8 cellular contexts compared by ENCODE assay signal in the genomic region with DNA sequence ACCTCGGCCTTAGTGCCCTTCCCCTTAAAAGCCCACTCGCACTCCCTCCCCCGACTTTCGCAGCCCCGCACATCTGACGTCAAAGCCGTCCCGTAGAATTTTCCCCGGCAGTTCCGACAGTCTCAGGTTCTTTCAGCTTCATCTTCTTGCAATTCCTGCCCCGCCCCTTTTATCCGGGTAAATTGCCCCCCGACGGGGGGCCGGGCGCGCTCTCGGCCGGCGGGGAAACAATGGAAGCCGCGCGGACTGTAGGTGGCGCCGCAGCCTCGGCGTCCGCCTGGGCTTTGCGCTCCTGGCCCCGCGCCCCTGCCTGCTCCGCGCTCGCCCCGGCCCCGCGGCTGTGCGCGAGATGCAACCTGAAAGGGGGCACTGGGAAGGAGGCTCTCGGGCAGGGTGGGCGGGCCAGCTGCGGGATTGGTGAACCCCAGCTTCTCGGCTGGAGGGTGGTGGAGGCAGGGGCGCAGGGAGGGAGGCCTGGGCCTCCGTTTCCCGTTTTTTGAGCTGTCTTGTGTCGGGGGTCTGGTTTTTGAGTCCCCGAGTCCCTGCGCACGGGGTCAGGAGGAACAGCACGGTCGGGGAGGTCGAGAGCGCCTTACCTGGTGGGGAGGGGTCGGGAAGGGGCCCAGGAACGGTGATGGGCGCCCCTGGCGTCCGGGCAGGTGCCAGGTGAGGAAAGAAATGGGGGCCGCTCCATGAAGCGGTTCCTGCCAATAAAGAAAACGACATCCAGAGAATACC. TPM values are rescaled to one million over a fixed set of nuclear protein-coding genes. Genes with fewer than 3 reads are reported as not detected.
DNase-seq lines count a peak whose midpoint lies in the region; ATAC-seq and TF ChIP-seq lines count a peak whose summit lies in the region.

No MANE protein-coding gene starts in this region.

- no peak overlapping the region for H3K4me3 ChIP-seq in AG09309 (ENCODE audit: control insufficient read depth, low read depth, low read length)
- peak overlapping the region; percentile 81 for H3K4me3 ChIP-seq in H7 (ENCODE audit: insufficient read depth, low read depth, low read length)
- H3K4me3 ChIP-seq in iPS-11a (ENCODE audit: low read depth, low read length) = peak overlapping the region; percentile 51
- no peak overlapping the region for H3K4me3 ChIP-seq in effector memory CD4-positive, alpha-beta T cell (ENCODE audit: insufficient read depth, low read depth, low read length, poor library complexity, severe bottlenecking)

- peak overlapping the region; percentile 7; the same call in 1 of the 2 replicates for H3K27ac ChIP-seq in VCaP
- no peak overlapping the region for H3K27ac ChIP-seq in effector memory CD4-positive, alpha-beta T cell (ENCODE audit: insufficient read depth, low read length, poor library complexity, severe bottlenecking)

- H3K9me3 ChIP-seq in effector memory CD4-positive, alpha-beta T cell (ENCODE audit: control insufficient read depth, low read length) = no peaks in the 10 kb centered on the region

- ATAC-seq in GM18502 (IDR thresholded peaks at IDR 0.05; ENCODE audit: poor library complexity, unreplicated experiment) = no peak

- peaks cover 7% of the 10 kb centered on the region for H3K4me1 ChIP-seq in effector memory CD4-positive, alpha-beta T cell (ENCODE audit: control insufficient read depth, insufficient read depth, low read length, poor library complexity, severe bottlenecking)

- no peak for DNase-seq in AG09309 (ENCODE audit: low read depth)
- DNase-seq in H7 = peak; percentile 96
- no peak for DNase-seq in effector memory CD4-positive, alpha-beta T cell
- no peak for DNase-seq in effector CD4-positive, alpha-beta T cell
- no peak for DNase-seq in kidney tubule cell (ENCODE audit: low spot score)

- peaks cover 20% of the 10 kb centered on the region for H3K27me3 ChIP-seq in H7 (ENCODE audit: control insufficient read depth, insufficient read depth, low read length)
- peaks cover 36% of the 10 kb centered on the region for H3K27me3 ChIP-seq in effector memory CD4-positive, alpha-beta T cell (replicated peaks; ENCODE audit: control insufficient read depth, insufficient read depth, low read length, poor library complexity, severe bottlenecking)

- peak; percentile 53 for TF ChIP-seq CTCF in AG09309 (IDR thresholded peaks at IDR 0.05; ENCODE audit: control insufficient read depth, insufficient read depth, low read depth, low read length, missing control alignments)
- TF ChIP-seq CTCF in VCaP (conservative IDR thresholded peaks at IDR 0.05) = peak; percentile 89

- H3K36me3 ChIP-seq in H7 (replicated peaks; ENCODE audit: control insufficient read depth, insufficient read depth, low read length) = no peaks in the 10 kb centered on the region; the same call in 1 of the 2 replicates
- no peaks in the 10 kb centered on the region for H3K36me3 ChIP-seq in effector memory CD4-positive, alpha-beta T cell (ENCODE audit: control insufficient read depth, insufficient read depth, low read length)

RNA-seq across cellular contexts. Expression of a gene that starts 0.9 kb away (rescaled TPM):
- 36.7 and 42.8 TPM in 2 replicates for total RNA-seq in H7 (2014; rRNA removed; shearing (Covaris generic))

RNA-seq across cellular contexts. Expression of a gene that starts 29.5 kb away (rescaled TPM):
- 12.3 and 13.9 TPM in 2 replicates for total RNA-seq in H7 (2014; rRNA removed; shearing (Covaris generic))

Comparison
In these comparisons a context has a peak if more than half of its experiments do, and no peak if none do; other contexts are left out.
1. H3K4me3 ChIP-seq: peak in H7 (single experiment) and iPS-11a (single experiment); none in AG09309 (single experiment) and effector memory CD4-positive, alpha-beta T cell (single experiment).